ENCODE assay signal across 11 cellular contexts in genomic region chr9:109381011-109381729, GRCh38.
DNase-seq lines count a peak whose midpoint lies in the region; ATAC-seq and TF ChIP-seq lines count a peak whose summit lies in the region.
"Had no signal": no experiment of that assay in that cellular context is flagged by ENCODE, and none has a peak within 500 bp of the region (broad histone marks: within the 10 kb centered on the region; RNA-seq: fewer than 3 reads in every experiment).

No MANE protein-coding gene starts in this region.

- H3K27me3 Mint-ChIP-seq in stimulated activated memory B cell treated with anti-CD40 and anti-IgM and Interleukin-4, amounts not matched to agents 10 μg/mL and 1 μg/mL and 100 μg/mL, for 72 hours: peaks cover 43% of the 10 kb centered on the region

- H3K4me1 Mint-ChIP-seq in stimulated activated memory B cell treated with anti-CD40 and anti-IgM and Interleukin-4, amounts not matched to agents 10 μg/mL and 1 μg/mL and 100 μg/mL, for 72 hours: peaks cover 25% of the 10 kb centered on the region

- H3K27ac Mint-ChIP-seq in stimulated activated memory B cell treated with anti-CD40 and anti-IgM and Interleukin-4, amounts not matched to agents 10 μg/mL and 1 μg/mL and 100 μg/mL, for 72 hours: peak overlapping the region; percentile 71

- TF ChIP-seq POLR2A in erythroblast (IDR thresholded peaks at IDR 0.05; ENCODE audit: low read length): no peak

- H3K36me3 Mint-ChIP-seq in stimulated activated memory B cell treated with anti-CD40 and anti-IgM and Interleukin-4, amounts not matched to agents 10 μg/mL and 1 μg/mL and 100 μg/mL, for 72 hours: no peaks in the 10 kb centered on the region

- no peaks in the 10 kb centered on the region for H3K9me3 Mint-ChIP-seq in stimulated activated memory B cell treated with anti-CD40 and anti-IgM and Interleukin-4, amounts not matched to agents 10 μg/mL and 1 μg/mL and 100 μg/mL, for 72 hours

- peak; percentile 77 for DNase-seq in NK-92 treated with Interleukin-12 subunit alpha and Interleukin-12 subunit beta, amount 100 ng/mL, for 24 hours (lab: John Stamatoyannopoulos, UW)
- DNase-seq in NK-92 (lab: John Stamatoyannopoulos, UW; ENCODE audit: unreplicated experiment) (no peak), M059J (ENCODE audit: low read depth) (peak; percentile 91), erythroblast (lab: John Stamatoyannopoulos, UW) (no peak), Kasumi-1 (lab: John Stamatoyannopoulos, UW) (no peak)
- DNase-seq: activated gamma-delta T cell; MM.1S; stimulated activated CD4-positive, alpha-beta T cell treated with anti-CD3 and anti-CD28 coated beads, Interleukin-2, amount 100 ng/mL, for 48 hours had no signal

- ATAC-seq in HG02588 (IDR thresholded peaks at IDR 0.05; ENCODE audit: unreplicated experiment): peak; percentile 66
- ATAC-seq in stimulated activated memory B cell treated with anti-CD40 and anti-IgM and Interleukin-4, amounts not matched to agents 10 μg/mL and 1 μg/mL and 100 μg/mL, for 72 hours: peak; percentile 79
- ATAC-seq in HG02840 (IDR thresholded peaks at IDR 0.05; ENCODE audit: low FRiP score, unreplicated experiment): no peak

- peak overlapping the region; percentile 12 for H3K4me3 Mint-ChIP-seq in stimulated activated memory B cell treated with anti-CD40 and anti-IgM and Interleukin-4, amounts not matched to agents 10 μg/mL and 1 μg/mL and 100 μg/mL, for 72 hours

Comparison
In these comparisons a context has a peak if more than half of its experiments do, and no peak if none do; other contexts are left out.
1. DNase-seq: peak in NK-92 treated with Interleukin-12 subunit alpha and Interleukin-12 subunit beta, amount 100 ng/mL, for 24 hours (single experiment) and M059J (single experiment); none in NK-92 (single experiment), erythroblast (0 of 2) and Kasumi-1 (0 of 2).